8 cellular contexts compared by ENCODE assay signal in genomic region chr6:44268095-44268628, GRCh38. TPM values are rescaled to one million over a fixed set of nuclear protein-coding genes. Genes with fewer than 3 reads are reported as not detected.
DNase-seq lines count a peak whose midpoint lies in the region; ATAC-seq and TF ChIP-seq lines count a peak whose summit lies in the region.

No MANE protein-coding gene starts in this region.

- no peaks in the 10 kb centered on the region for H3K36me3 ChIP-seq in BLaER1
- H3K36me3 ChIP-seq in prostate gland = no peaks in the 10 kb centered on the region

- TF ChIP-seq POLR2A in prostate gland (IDR thresholded peaks at IDR 0.05) = no peak

- H4K20me1 ChIP-seq in BLaER1 = peaks cover 45% of the 10 kb centered on the region

- H3K4me2 ChIP-seq in BLaER1 = peak overlapping the region; percentile 63

- intact Hi-C loops in prostate gland (cut with DNase I) = loop anchor here (2.0 to 5.0 kb wide), 2 partner anchors 39 to 71 kb away; no protein-coding TSS in a partner anchor

- H3K4me1 ChIP-seq in BLaER1 (peaks cover 44% of the 10 kb centered on the region), prostate gland (replicated peaks) (peaks cover 12% of the 10 kb centered on the region)

- WGBS in prostate gland = 19% methylated on average over 5 of the region's 5 CpGs

- H3K4me3 ChIP-seq in BLaER1 (no peak overlapping the region), fibroblast of villous mesenchyme (ENCODE audit: low read depth, low read length) (no peak overlapping the region), prostate gland (no peak overlapping the region)

- no peak overlapping the region for H3K9ac ChIP-seq in BLaER1

- ATAC-seq in HG02588 (IDR thresholded peaks at IDR 0.05; ENCODE audit: unreplicated experiment) = no peak
- no peak for ATAC-seq in HG02759 (IDR thresholded peaks at IDR 0.05; ENCODE audit: unreplicated experiment)

- peak; percentile 97 for TF ChIP-seq CTCF in fibroblast of villous mesenchyme (IDR thresholded peaks at IDR 0.05; ENCODE audit: insufficient read depth, low read depth, low read length)
- peak; percentile 83 to 88 (median 86) for TF ChIP-seq CTCF in prostate gland (IDR thresholded peaks at IDR 0.05)

- H3K27ac ChIP-seq in BLaER1 = no peak overlapping the region
- no peak overlapping the region for H3K27ac ChIP-seq in prostate gland

- H3K9me3 ChIP-seq in BLaER1 (no peaks in the 10 kb centered on the region), prostate gland (no peaks in the 10 kb centered on the region)

- peaks cover 52% of the 10 kb centered on the region for H3K27me3 ChIP-seq in BLaER1
- H3K27me3 ChIP-seq in prostate gland (replicated peaks; ENCODE audit: insufficient read depth) = no peaks in the 10 kb centered on the region

- DNase-seq in GM19240 (ENCODE audit: insufficient read length, low spot score) = peak; percentile 77
- peak; percentile 83 for DNase-seq in NCI-H748 treated with DMSO at 0.1 percent for 48 hours (lab: John Stamatoyannopoulos, UW)
- DNase-seq in activated T-cell treated with anti-CD3 and anti-CD28 coated beads, Interleukin-2, amount 50 U/mL, for 1 hour = peak; percentile 73
- peak; percentile 54 for DNase-seq in fibroblast of villous mesenchyme (ENCODE audit: low read depth)
- peak; percentile 43 for DNase-seq in prostate gland (ENCODE audit: low spot score)

RNA-seq across cellular contexts. Expression of gene TMEM151B, which starts 2.1 kb away (rescaled TPM):
- total RNA-seq in fibroblast of villous mesenchyme (under 0.01 TPM in 1 of 2 replicates, not detected in the other), prostate gland (1 to 10 TPM in 1 of 2 donors, under 1 TPM in 1; 0.09 to 1.1 TPM)

RNA-seq across cellular contexts. Expression of gene NFKBIE, which starts 2.8 kb away (rescaled TPM):
- total RNA-seq in fibroblast of villous mesenchyme = 12.2 and 17.7 TPM in 2 replicates
- total RNA-seq in prostate gland = 10 to 100 TPM; 20.8 to 34.4 TPM

RNA-seq across cellular contexts. Expression of gene SLC35B2, which starts 10.8 kb away (rescaled TPM):
- total RNA-seq in fibroblast of villous mesenchyme = 84.7 and 92.8 TPM in 2 replicates
- total RNA-seq in prostate gland = 10 to 100 TPM; 44.5 to 59.9 TPM

RNA-seq across cellular contexts. Expression of gene HSP90AB1, which starts 21.3 kb away (rescaled TPM):
- total RNA-seq in fibroblast of villous mesenchyme (573 and 928 TPM in 2 replicates), prostate gland (100 to 1,000 TPM; 650 to 805 TPM)

RNA-seq across cellular contexts. Expression of gene SLC29A1, which starts 44.8 kb away (rescaled TPM):
- 7.1 and 9.5 TPM in 2 replicates for total RNA-seq in fibroblast of villous mesenchyme
- 10 to 100 TPM; 18.5 to 58.9 TPM for total RNA-seq in prostate gland
